In genomic region chr7:149838992-149839408, GRCh38 we compare ENCODE assay signal across 8 cellular contexts. TPM values are rescaled to one million over a fixed set of nuclear protein-coding genes. Genes with fewer than 3 reads are reported as not detected.
DNase-seq lines count a peak whose midpoint lies in the region; ATAC-seq and TF ChIP-seq lines count a peak whose summit lies in the region.

No MANE protein-coding gene starts in this region.

- H3K36me3 ChIP-seq in breast epithelium: no peaks in the 10 kb centered on the region
- H3K36me3 ChIP-seq in aorta (ENCODE audit: control insufficient read depth in 1 of 2, insufficient read depth in 2 of 2, low read length in 1 of 2): no peaks in the 10 kb centered on the region

- H3K4me3 ChIP-seq in LNCaP clone FGC (ENCODE audit: low read depth, low read length) (peak overlapping the region; percentile 93), breast epithelium (peak overlapping the region; percentile 90 to 98 (median 95)), aorta (ENCODE audit: low read length in 2 of 2) (peak overlapping the region; percentile 72 to 94)

- H3K27me3 ChIP-seq in breast epithelium: no peaks in the 10 kb centered on the region
- H3K27me3 ChIP-seq in aorta (ENCODE audit: control insufficient read depth in 1 of 2, insufficient read depth in 2 of 2, low read length in 1 of 2): no peaks in the 10 kb centered on the region

- DNase-seq in COLO668 (lab: John Stamatoyannopoulos, UW; ENCODE audit: unreplicated experiment) (peak; percentile 23), LNCaP clone FGC (ENCODE audit: low read depth) (no peak), breast epithelium (ENCODE audit: low spot score in 2 of 2) (no peak), mesenteric fat pad (ENCODE audit: low spot score) (peak; percentile 43), aorta (no peak), SK-N-DZ (ENCODE audit: low spot score) (no peak)

- H3K27ac ChIP-seq in breast epithelium (peak overlapping the region; percentile 93 to 97), aorta (ENCODE audit: low read depth in 1 of 2, low read length in 2 of 2) (no peak overlapping the region)

- H3K9me3 ChIP-seq in breast epithelium: no peaks in the 10 kb centered on the region
- no peaks in the 10 kb centered on the region for H3K9me3 ChIP-seq in aorta (ENCODE audit: control insufficient read depth, low read length)

- no peak for TF ChIP-seq CTCF in LNCaP clone FGC (IDR thresholded peaks at IDR 0.05; ENCODE audit: control insufficient read depth, extremely low read depth, insufficient read depth)
- no peak for TF ChIP-seq CTCF in breast epithelium (IDR thresholded peaks at IDR 0.05)

- WGBS in aorta, 2 donors: 9 to 11% methylated on average over 6 of the region's 6 CpGs

- no peak for ATAC-seq in aorta (ENCODE audit: low FRiP score)
- ATAC-seq in HG02884 (IDR thresholded peaks at IDR 0.05; ENCODE audit: unreplicated experiment): no peak
- ATAC-seq in GM21447 (IDR thresholded peaks at IDR 0.05; ENCODE audit: unreplicated experiment): no peak

- intact Hi-C loops in breast epithelium (cut with DNase I; ENCODE audit: low total_unique reads): loop anchor here (10.0 kb wide), 1 partner anchor 364 kb away; no protein-coding TSS in a partner anchor
- intact Hi-C loops in aorta (cut with DNase I): loop anchor here (2.0 to 10.0 kb wide), 5 partner anchors 36 to 214 kb away; partner anchors contain the start of gene ZNF467 (in 1 of the 2)

- H3K4me1 ChIP-seq in breast epithelium: peaks cover 0 to 7% of the 10 kb centered on the region in 2 donors
- H3K4me1 ChIP-seq in aorta (ENCODE audit: control insufficient read depth in 1 of 2, insufficient read depth in 2 of 2, low read length in 2 of 2): no peaks in the 10 kb centered on the region

- TF ChIP-seq POLR2A in breast epithelium (IDR thresholded peaks at IDR 0.05): no peak

RNA-seq across cellular contexts. Expression of gene ZNF862, which starts 0.8 kb away (rescaled TPM):
- total RNA-seq in breast epithelium (10 to 100 TPM; 21.4 to 27.8 (median 27.2) TPM), mesenteric fat pad (9.4 TPM), aorta (10 to 100 TPM; 15.8 to 30.1 TPM)
- polyA plus RNA-seq in aorta: 1 to 10 TPM; 2.9 to 8.0 TPM
- 2.1 and 6.1 TPM in 2 replicates for polyA plus RNA-seq in SK-N-DZ (2014; cell fraction: cytosol; rRNA removed)
- polyA plus RNA-seq in SK-N-DZ (2014; cell fraction: nucleus; rRNA removed): 4.3 and 10.7 TPM in 2 replicates

RNA-seq across cellular contexts. Expression of gene ATP6V0E2, which starts 34.8 kb away (rescaled TPM):
- 10 to 100 TPM; 18.4 to 29.2 (median 23.1) TPM for total RNA-seq in breast epithelium
- total RNA-seq in mesenteric fat pad: 18.5 TPM
- total RNA-seq in aorta: 10 to 100 TPM; 12.2 to 19.9 TPM
- 10 to 100 TPM; 16.0 to 24.3 TPM for polyA plus RNA-seq in aorta
- polyA plus RNA-seq in SK-N-DZ (2014; cell fraction: cytosol; rRNA removed): 106 and 127 TPM in 2 replicates
- 101 and 119 TPM in 2 replicates for polyA plus RNA-seq in SK-N-DZ (2014; cell fraction: nucleus; rRNA removed)

Comparison
In these comparisons a context has a peak if more than half of its experiments do, and no peak if none do; other contexts are left out.
1. DNase-seq: peak in COLO668 (single experiment) and mesenteric fat pad (single experiment); none in LNCaP clone FGC (single experiment), breast epithelium (0 of 2), aorta (0 of 2) and SK-N-DZ (single experiment).
2. H3K27ac ChIP-seq: peak in breast epithelium (2 of 2); none in aorta (0 of 2).
3. Peak in every context shown above with its lines, with median percentiles within 50 percentile points of each other: H3K4me3 ChIP-seq.